12 cellular contexts compared by ENCODE assay signal in the genomic region with DNA sequence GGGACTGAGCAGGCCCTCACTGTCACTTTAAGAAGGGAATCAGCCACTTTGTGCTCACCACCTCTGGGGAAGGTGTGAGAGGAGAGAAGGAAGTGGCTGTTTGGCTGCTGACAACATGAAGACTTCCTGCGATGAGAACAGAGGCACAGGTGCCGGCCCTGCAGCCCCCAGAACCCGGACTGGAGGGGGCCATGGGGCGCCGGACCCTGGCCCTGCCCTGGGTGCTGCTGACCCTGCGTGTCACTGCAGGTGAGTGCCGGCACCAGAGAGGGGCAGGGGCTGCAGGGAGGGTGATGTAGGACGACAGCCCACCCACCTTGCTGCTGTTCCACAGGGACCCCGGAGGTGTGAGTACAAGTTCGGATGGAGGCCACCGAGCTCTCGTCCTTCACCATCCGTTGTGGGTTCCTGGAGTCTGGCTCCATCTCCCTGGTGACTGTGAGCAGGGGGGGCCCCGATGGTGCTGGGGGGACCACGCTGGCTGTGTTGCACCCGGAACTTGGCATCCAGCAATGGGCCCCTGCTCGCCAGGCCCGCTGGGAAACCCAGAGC. TPM values are rescaled to one million over a fixed set of nuclear protein-coding genes. Genes with fewer than 3 reads are reported as not detected.
"Had no signal": no experiment of that assay in that cellular context is flagged by ENCODE, and none has a peak within 500 bp of the region (broad histone marks: within the 10 kb centered on the region; RNA-seq: fewer than 3 reads in every experiment).

No MANE protein-coding gene starts in this region.

RNA-seq across cellular contexts. Expression of a gene that starts 44.8 kb away (rescaled TPM):
- total RNA-seq: adrenal gland, cardiac muscle cell, gastroesophageal sphincter, heart right ventricle, mammary epithelial cell, mucosa of gallbladder, osteocyte, psoas muscle, SJSA1, subcutaneous adipose tissue, tibial nerve had no signal
- polyA plus RNA-seq: mammary epithelial cell, neural cell had no signal
